ENCODE assay signal across 18 cellular contexts in genomic region chr19:35860436-35860817, GRCh38. TPM values are rescaled to one million over a fixed set of nuclear protein-coding genes. Genes with fewer than 3 reads are reported as not detected.
DNase-seq lines count a peak whose midpoint lies in the region; ATAC-seq and TF ChIP-seq lines count a peak whose summit lies in the region.
"Had no signal": no experiment of that assay in that cellular context is flagged by ENCODE, and none has a peak within 500 bp of the region (broad histone marks: within the 10 kb centered on the region; RNA-seq: fewer than 3 reads in every experiment).

No MANE protein-coding gene starts in this region.

- WGBS in hepatocyte (ENCODE audit: low lambda C conversion rate, missing lambda C conversion rate), result 12% methylated on average over 19 of the region's 24 CpGs
- WGBS in mesendoderm (ENCODE audit: extremely low coverage, insufficient coverage, low lambda C conversion rate), result no CpG with 5 or more reads among the region's 24 CpGs

- H3K9me3 ChIP-seq in left ventricle myocardium inferior (replicated peaks), result peaks cover 3% of the 10 kb centered on the region
- H3K9me3 ChIP-seq in hepatocyte (ENCODE audit: low read depth), result no peaks in the 10 kb centered on the region
- no peaks in the 10 kb centered on the region for H3K9me3 ChIP-seq in gastrocnemius medialis
- H3K9me3 ChIP-seq: BLaER1 had no signal

- in situ Hi-C loops in gastrocnemius medialis (cut with MboI; ENCODE audit: low sequenced_read_pairs in 4 of 4), result no loop called here

- no peaks in the 10 kb centered on the region for H3K79me1 ChIP-seq in mesendoderm (ENCODE audit: low read length)

- peak overlapping the region; percentile 77 for H3K56ac ChIP-seq in mesendoderm (ENCODE audit: low read length)

- H3K4me2 ChIP-seq in hepatocyte, result peak overlapping the region; percentile 74
- peak overlapping the region; percentile 49 for H3K4me2 ChIP-seq in mesendoderm (ENCODE audit: low read length)
- H3K4me2 ChIP-seq: BLaER1 had no signal

- H3K4me3 ChIP-seq in left ventricle myocardium inferior, result peak overlapping the region; percentile 19
- no peak overlapping the region for H3K4me3 ChIP-seq in hepatocyte
- H3K4me3 ChIP-seq in mesendoderm (ENCODE audit: low read length), result no peak overlapping the region
- no peak overlapping the region for H3K4me3 ChIP-seq in gastrocnemius medialis
- H3K4me3 ChIP-seq: BLaER1, GM12878 had no signal

- H3K4me1 ChIP-seq in left ventricle myocardium inferior (peaks cover 21% of the 10 kb centered on the region), hepatocyte (ENCODE audit: insufficient read depth) (peaks cover 7% of the 10 kb centered on the region), mesendoderm (ENCODE audit: control insufficient read depth, low read depth, low read length) (peaks cover 3% of the 10 kb centered on the region), gastrocnemius medialis (peaks cover 0 to 3% of the 10 kb centered on the region in 2 donors)

- H2BK120ac ChIP-seq in mesendoderm (ENCODE audit: low read depth, low read length), result no peak overlapping the region

- no peak overlapping the region for H3K18ac ChIP-seq in mesendoderm (ENCODE audit: low read length)

- no peak overlapping the region for H3K27ac ChIP-seq in left ventricle myocardium inferior (replicated peaks)
- H3K27ac ChIP-seq in hepatocyte, result no peak overlapping the region
- no peak overlapping the region for H3K27ac ChIP-seq in mesendoderm (ENCODE audit: low read depth, low read length)
- H3K27ac ChIP-seq in gastrocnemius medialis, result no peak overlapping the region
- H3K27ac ChIP-seq: 22Rv1, BLaER1 had no signal

- H4K20me1 ChIP-seq in hepatocyte (ENCODE audit: insufficient read depth, poor library complexity, severe bottlenecking), result no peaks in the 10 kb centered on the region

- H2AK5ac ChIP-seq in mesendoderm (ENCODE audit: low read length), result no peak overlapping the region

- no peak overlapping the region for H4K8ac ChIP-seq in mesendoderm (ENCODE audit: low read depth, low read length)

- H3K23ac ChIP-seq in mesendoderm (ENCODE audit: low read length), result no peak overlapping the region

- H2BK15ac ChIP-seq in mesendoderm (replicated peaks; ENCODE audit: low read depth), result no peak overlapping the region

- intact Hi-C loops in left ventricle myocardium inferior (cut with micrococcal nuclease), result no loop called here
- intact Hi-C loops in Right ventricle myocardium superior (cut with DNase I), result no loop called here
- intact Hi-C loops in gastrocnemius medialis (cut with DNase I; ENCODE audit: low total_unique reads), result no loop called here

- ATAC-seq in Right ventricle myocardium superior (ENCODE audit: poor library complexity), result no peak
- no peak for ATAC-seq in gastrocnemius medialis
- ATAC-seq: GM12878 had no signal

- TF ChIP-seq POLR2A in gastrocnemius medialis (IDR thresholded peaks at IDR 0.05), result no peak

- peaks cover 98% of the 10 kb centered on the region for H3K27me3 ChIP-seq in left ventricle myocardium inferior (ENCODE audit: low read depth)
- H3K27me3 ChIP-seq in hepatocyte, result peaks cover 67% of the 10 kb centered on the region
- H3K27me3 ChIP-seq in mesendoderm (ENCODE audit: insufficient read depth, low read length, poor library complexity), result peaks cover 11% of the 10 kb centered on the region
- H3K27me3 ChIP-seq in gastrocnemius medialis, result peaks cover 48 to 84% (median 67%) of the 10 kb centered on the region in 3 donors

- peak overlapping the region; percentile 72 for H3K9ac ChIP-seq in mesendoderm (ENCODE audit: low read length)
- H3K9ac ChIP-seq: BLaER1 had no signal

- DNase-seq in left ventricle myocardium inferior (no peak), Right ventricle myocardium superior (no peak), hepatocyte (ENCODE audit: low spot score) (no peak), mesendoderm (no peak), GM10266 (ENCODE audit: extremely low spot score) (no peak), gastrocnemius medialis (no peak), DMS53 treated with DMSO at 0.1 percent for 48 hours (lab: John Stamatoyannopoulos, UW; ENCODE audit: unreplicated experiment) (no peak)
- DNase-seq in activated effector memory CD4-positive, alpha-beta T cell treated with Interleukin-2 at 50 U/mL for 16 hours, result no peak
- DNase-seq: GOT3, MV-4-11, NCI-H1436, NCI-H2081, NCI-H524 had no signal

- no peaks in the 10 kb centered on the region for H3K9me2 ChIP-seq in hepatocyte (replicated peaks; ENCODE audit: insufficient read depth)

- H3K79me2 ChIP-seq in hepatocyte (no peaks in the 10 kb centered on the region), mesendoderm (ENCODE audit: control insufficient read depth, insufficient read depth, low read length) (no peaks in the 10 kb centered on the region)

- H4K5ac ChIP-seq in mesendoderm (ENCODE audit: low read length), result no peak overlapping the region

- H3K36me3 ChIP-seq in left ventricle myocardium inferior, result no peaks in the 10 kb centered on the region
- no peaks in the 10 kb centered on the region for H3K36me3 ChIP-seq in hepatocyte (replicated peaks; ENCODE audit: insufficient read depth, low read depth)
- no peaks in the 10 kb centered on the region for H3K36me3 ChIP-seq in mesendoderm (ENCODE audit: control insufficient read depth, insufficient read depth, low read length)
- no peaks in the 10 kb centered on the region for H3K36me3 ChIP-seq in gastrocnemius medialis
- H3K36me3 ChIP-seq: BLaER1 had no signal

- no peak overlapping the region for H2AFZ ChIP-seq in hepatocyte

- no peak for TF ChIP-seq CTCF in left ventricle myocardium inferior (IDR thresholded peaks at IDR 0.05; ENCODE audit: borderline replicate concordance)
- TF ChIP-seq CTCF in hepatocyte (IDR thresholded peaks at IDR 0.05; ENCODE audit: poor library complexity), result no peak
- no peak for TF ChIP-seq CTCF in GM10266 (IDR thresholded peaks at IDR 0.05; ENCODE audit: control insufficient read depth, insufficient read depth, low read depth, missing control alignments)
- TF ChIP-seq CTCF in gastrocnemius medialis (IDR thresholded peaks at IDR 0.05 in 4 of 5, conservative IDR thresholded peaks at IDR 0.05 in 1 of 5), result no peak

- no peak overlapping the region for H2BK5ac ChIP-seq in mesendoderm (ENCODE audit: low read length)

- no peak overlapping the region for H3K4ac ChIP-seq in mesendoderm (ENCODE audit: low read depth, low read length)

RNA-seq across cellular contexts. Expression of gene KIRREL2, which starts 3.7 kb away (rescaled TPM):
- not detected for total RNA-seq in left ventricle myocardium inferior
- not detected for total RNA-seq in Right ventricle myocardium superior
- 0.12 and 1.4 TPM in 2 replicates for total RNA-seq in hepatocyte
- polyA plus RNA-seq in hepatocyte, result 0.64 and 2.3 TPM in 2 replicates
- polyA plus RNA-seq in mesendoderm (2013, experiment 1 of 2), result 1.2 TPM
- polyA plus RNA-seq in mesendoderm (2013, experiment 2 of 2), result 1.2 TPM
- not detected for total RNA-seq in gastrocnemius medialis
- total RNA-seq: GM12878, LHCN-M2 had no signal
- polyA plus RNA-seq: IgD-negative memory B cell had no signal

RNA-seq across cellular contexts. Expression of gene APLP1, which starts 7.9 kb away (rescaled TPM):
- total RNA-seq in left ventricle myocardium inferior (23.9 TPM), Right ventricle myocardium superior (17.8 TPM), hepatocyte (19.8 and 29.0 TPM in 2 replicates), gastrocnemius medialis (under 1 TPM in 2 of 4 donors, not detected in 2; 0.27 to 0.33 TPM)
- 115 and 147 TPM in 2 replicates for polyA plus RNA-seq in hepatocyte
- 8.0 TPM for polyA plus RNA-seq in mesendoderm (2013, experiment 1 of 2)
- polyA plus RNA-seq in mesendoderm (2013, experiment 2 of 2), result 7.9 TPM
- polyA plus RNA-seq: IgD-negative memory B cell had no signal

RNA-seq across cellular contexts. Expression of gene NPHS1, which starts 8.1 kb away (rescaled TPM):
- total RNA-seq in left ventricle myocardium inferior (not detected), Right ventricle myocardium superior (not detected), hepatocyte (0.30 and 0.36 TPM in 2 replicates), gastrocnemius medialis (not detected)
- 0.15 and 0.76 TPM in 2 replicates for polyA plus RNA-seq in hepatocyte
- 0.06 TPM for polyA plus RNA-seq in mesendoderm (2013, experiment 1 of 2)
- polyA plus RNA-seq in mesendoderm (2013, experiment 2 of 2), result 0.18 TPM
- total RNA-seq: GM12878, LHCN-M2 had no signal
- polyA plus RNA-seq: GM12878, IgD-negative memory B cell had no signal

RNA-seq across cellular contexts. Expression of gene NFKBID, which starts 39.9 kb away (rescaled TPM):
- 2.3 TPM for total RNA-seq in left ventricle myocardium inferior
- total RNA-seq in Right ventricle myocardium superior, result 2.6 TPM
- total RNA-seq in hepatocyte, result 2.7 and 3.9 TPM in 2 replicates
- polyA plus RNA-seq in hepatocyte, result 7.3 and 10.8 TPM in 2 replicates
- polyA plus RNA-seq in mesendoderm (2013, experiment 1 of 2), result 5.1 TPM
- 5.1 TPM for polyA plus RNA-seq in mesendoderm (2013, experiment 2 of 2)
- 1 to 10 TPM in 3 of 4 donors, not detected in 1; 1.2 to 2.7 (median 2.3) TPM for total RNA-seq in gastrocnemius medialis

RNA-seq across cellular contexts. Expression of gene HCST, which starts 41.9 kb away (rescaled TPM):
- total RNA-seq in left ventricle myocardium inferior, result 2.3 TPM
- 4.1 TPM for total RNA-seq in Right ventricle myocardium superior
- total RNA-seq in hepatocyte, result 0.97 and 1.4 TPM in 2 replicates
- polyA plus RNA-seq in hepatocyte, result 3.9 and 4.8 TPM in 2 replicates
- polyA plus RNA-seq in mesendoderm (2013, experiment 1 of 2), result 3.3 TPM
- polyA plus RNA-seq in mesendoderm (2013, experiment 2 of 2), result 3.4 TPM
- total RNA-seq in gastrocnemius medialis, result 1 to 10 TPM in 2 of 4 donors, not detected in 2; 1.2 to 1.5 TPM
- total RNA-seq: LHCN-M2 had no signal

Comparison
In these comparisons a context has a peak if more than half of its experiments do, and no peak if none do; other contexts are left out.
1. RNA of gene APLP1, which starts 7.9 kb away (total RNA-seq): 19.8 to 29.0 TPM in hepatocyte, 23.9 TPM in left ventricle myocardium inferior (single experiment) and 17.8 TPM in Right ventricle myocardium superior (single experiment); 0.27 to 0.33 TPM in gastrocnemius medialis; every median in the first group is over 10 times any median in the second.